In genomic region chr10:73871295-73871914, GRCh38 we compare ENCODE assay signal across 9 cellular contexts. TPM values are rescaled to one million over a fixed set of nuclear protein-coding genes. Genes with fewer than 3 reads are reported as not detected.
DNase-seq lines count a peak whose midpoint lies in the region; ATAC-seq, FAIRE-seq and TF ChIP-seq lines count a peak whose summit lies in the region.
"Had no signal": no experiment of that assay in that cellular context is flagged by ENCODE, and none has a peak within 500 bp of the region (broad histone marks: within the 10 kb centered on the region; RNA-seq: fewer than 3 reads in every experiment).

No MANE protein-coding gene starts in this region.

- FAIRE-seq in A549 (lab: Jason Lieb, UNC) = no peak

- CTCF ChIA-PET in A549 (lab: Yijun Ruan, JAX) (interaction anchor here (1.4 to 21.5 kb wide), 2 partner anchors 19 to 210 kb away, joined by 3 to 565 read pairs; no protein-coding TSS in a partner anchor), HEK293 (lab: Yijun Ruan, JAX) (interaction anchor here (0.7 to 1.1 kb wide), 3 partner anchors 15 to 32 kb away, joined by 3 to 4 read pairs (median 4); no protein-coding TSS in a partner anchor)

- no peak for TF ChIP-seq RAD21 in A549 (conservative IDR thresholded peaks at IDR 0.05 in 1 of 2, IDR thresholded peaks at IDR 0.05 in 1 of 2)

- H3K9me3 ChIP-seq in A549 (no peaks in the 10 kb centered on the region), HEK293 (ENCODE audit: control insufficient read depth, insufficient read depth, low read depth, low read length) (no peaks in the 10 kb centered on the region), heart right ventricle (no peaks in the 10 kb centered on the region)
- H3K9me3 ChIP-seq: right atrium auricular region had no signal

- TF ChIP-seq POLR2A in A549 (IDR thresholded peaks at IDR 0.05; ENCODE audit: low read length) = no peak

- no peaks in the 10 kb centered on the region for H3K27me3 Mint-ChIP-seq in central memory CD8-positive, alpha-beta T cell
- peaks cover 4% of the 10 kb centered on the region for H3K27me3 Mint-ChIP-seq in nephron (ENCODE audit: low read depth)

- H3K27me3 ChIP-seq in heart right ventricle = no peaks in the 10 kb centered on the region
- H3K27me3 ChIP-seq: right atrium auricular region had no signal

- no peak for DNase-seq in A549 (ENCODE audit: low read depth in 1 of 2, low spot score in 1 of 2)
- DNase-seq in central memory CD8-positive, alpha-beta T cell (ENCODE audit: low spot score in 2 of 2) = no peak
- no peak for DNase-seq in GDM1 (lab: John Stamatoyannopoulos, UW)
- no peak for DNase-seq in NCI-H2107 (lab: John Stamatoyannopoulos, UW)
- DNase-seq in cerebellar nuclear complex (lab: John Stamatoyannopoulos, UW) = no peak
- no peak for DNase-seq in heart right ventricle

- no peak for TF ChIP-seq EP300 in A549 (IDR thresholded peaks at IDR 0.05)

- WGBS in A549 (ENCODE audit: missing lambda C conversion rate) = 89% methylated on average over 6 of the region's 6 CpGs
- 89% methylated on average over 6 of the region's 6 CpGs for WGBS in heart right ventricle, 2 donors

- peaks cover 25% of the 10 kb centered on the region for H3K4me1 ChIP-seq in A549
- peaks cover 8% of the 10 kb centered on the region for H3K4me1 ChIP-seq in HEK293 (ENCODE audit: control insufficient read depth, insufficient read depth, low read length)
- peaks cover 5 to 57% (median 40%) of the 10 kb centered on the region in 9 donors for H3K4me1 ChIP-seq in heart right ventricle

- peak overlapping the region; percentile 90; the same call in 1 of the 3 replicates for H3K4me2 ChIP-seq in A549

- POLR2A ChIA-PET in A549 (lab: Yijun Ruan, JAX) (no interaction called here), HEK293 (lab: Yijun Ruan, JAX) (interaction anchor here (0.6 kb wide), 1 partner anchor 89 kb away, joined by 3 read pairs; no protein-coding TSS in a partner anchor)

- H3K27ac ChIP-seq in A549 = no peak overlapping the region
- no peak overlapping the region for H3K27ac ChIP-seq in HEK293 (ENCODE audit: extremely low read depth, low read depth, low read length)
- no peak overlapping the region for H3K27ac ChIP-seq in heart right ventricle
- H3K27ac ChIP-seq: right atrium auricular region had no signal

- H3K4me3 ChIP-seq in A549 = no peak overlapping the region
- H3K4me3 ChIP-seq in HEK293 (ENCODE audit: low read depth, low read length) = no peak overlapping the region
- no peak overlapping the region for H3K4me3 ChIP-seq in heart right ventricle
- H3K4me3 ChIP-seq: right atrium auricular region had no signal

- TF ChIP-seq CTCF in A549 (IDR thresholded peaks at IDR 0.05) (no peak), HEK293 (tag by site-specific recombination; IDR thresholded peaks at IDR 0.05) (no peak), nephron (IDR thresholded peaks at IDR 0.05; ENCODE audit: unreplicated experiment in 3 of 3) (no peak), heart right ventricle (IDR thresholded peaks at IDR 0.05) (no peak)

- H3K36me3 ChIP-seq in HEK293 (ENCODE audit: control insufficient read depth in 2 of 2, insufficient read depth in 1 of 2, low read length in 2 of 2) (peaks cover 0 to 53% of the 10 kb centered on the region in 2 experiments; a peak in 1 of 3 replicates), heart right ventricle (peaks cover 0 to 43% (median 0%) of the 10 kb centered on the region in 9 donors)
- H3K36me3 ChIP-seq: right atrium auricular region had no signal

- ATAC-seq in A549 (no peak), heart right ventricle (no peak)
- no peak for ATAC-seq in central memory CD8-positive, alpha-beta T cell (replicated peaks; ENCODE audit: extremely low read depth, poor library complexity, severe bottlenecking)

- H3K4me1 Mint-ChIP-seq in central memory CD8-positive, alpha-beta T cell = peaks cover 70% of the 10 kb centered on the region
- H3K4me1 Mint-ChIP-seq in nephron = peaks cover 31% of the 10 kb centered on the region

- intact Hi-C loops in heart right ventricle (cut with DNase I) = no loop called here

- H3K4me3 Mint-ChIP-seq in central memory CD8-positive, alpha-beta T cell = peak overlapping the region; percentile 79
- peak overlapping the region; percentile 84 to 90 (median 89) for H3K4me3 Mint-ChIP-seq in nephron

- H3K27ac Mint-ChIP-seq in central memory CD8-positive, alpha-beta T cell (ENCODE audit: low read depth) = peak overlapping the region; percentile 50
- no peak overlapping the region for H3K27ac Mint-ChIP-seq in nephron

- H3K9me3 Mint-ChIP-seq in central memory CD8-positive, alpha-beta T cell = no peaks in the 10 kb centered on the region
- H3K9me3 Mint-ChIP-seq in nephron = no peaks in the 10 kb centered on the region

- peaks cover 25% of the 10 kb centered on the region for H3K36me3 Mint-ChIP-seq in central memory CD8-positive, alpha-beta T cell (ENCODE audit: insufficient read depth)
- peaks cover 22% of the 10 kb centered on the region for H3K36me3 Mint-ChIP-seq in nephron (ENCODE audit: low read depth)

TF ChIP-seq in A549, 52 proteins besides CTCF, POLR2A, EP300 and RAD21:
- TF ChIP-seq HDAC2 (IDR thresholded peaks at IDR 0.05) (no peak), NPAS2 (CRISPR knock-in tag; IDR thresholded peaks at IDR 0.05; ENCODE audit: borderline replicate concordance) (no peak), SMC3 (IDR thresholded peaks at IDR 0.05) (no peak), KDM1A (IDR thresholded peaks at IDR 0.05; ENCODE audit: low read depth) (no peak), ZC3H11A (IDR thresholded peaks at IDR 0.05) (no peak), KDM5A (IDR thresholded peaks at IDR 0.05) (no peak), NFE2L2 (conservative IDR thresholded peaks at IDR 0.05; ENCODE audit: low read length) (no peak)

TF ChIP-seq in HEK293, 187 proteins besides CTCF, POLR2A, EP300 and RAD21:
- TF ChIP-seq ZNF707 (tag by site-specific recombination; IDR thresholded peaks at IDR 0.05) (no peak), ZIC2 (tag by site-specific recombination; IDR thresholded peaks at IDR 0.05) (peak; percentile 71), ZNF157 (tag by site-specific recombination; IDR thresholded peaks at IDR 0.05) (peak; percentile 62), EGR2 (tag by site-specific recombination; IDR thresholded peaks at IDR 0.05; ENCODE audit: low read depth) (peak; percentile 25; the same call in 1 of the 2 replicates), KLF8 (tag by site-specific recombination; IDR thresholded peaks at IDR 0.05) (no peak), ZNF132 (tag by site-specific recombination; IDR thresholded peaks at IDR 0.05; ENCODE audit: borderline replicate concordance) (no peak), ZFP3 (tag by site-specific recombination; IDR thresholded peaks at IDR 0.05; ENCODE audit: low read depth) (no peak), ZNF280D (tag by site-specific recombination; IDR thresholded peaks at IDR 0.05) (no peak)

RNA-seq across cellular contexts. Expression of gene CAMK2G, which starts 3.0 kb away (rescaled TPM):
- 22.6 and 27.5 TPM in 2 replicates for polyA plus RNA-seq in A549 (2011; rRNA removed)
- 30.6 and 33.7 TPM in 2 replicates for polyA plus RNA-seq in A549 (2012; cell fraction: cytosol; rRNA removed)
- 61.5 and 75.3 TPM in 2 replicates for polyA plus RNA-seq in A549 (2012; cell fraction: nucleus; rRNA removed)
- 22.8 to 26.6 TPM (median 25.5 TPM) in 3 replicates for polyA plus RNA-seq in A549 (2017; fragmentation: RNase III; extraction: RNeasy Plus Mini Kit Qiagen cat#74134 plus additional on column Dnase treatment)
- 22.9 and 33.4 TPM in 2 replicates for polyA minus RNA-seq in A549 (2011; rRNA and poly(A)+ RNA removed)
- total RNA-seq in heart right ventricle = 10 to 100 TPM in 9 of 10 donors, 1 to 10 TPM in 1; 9.4 to 16.7 (median 12.7) TPM
- 1 to 10 TPM; 8.5 to 9.9 TPM for polyA plus RNA-seq in heart right ventricle

RNA-seq across cellular contexts. Expression of gene PLAU, which starts 39.5 kb away (rescaled TPM):
- polyA plus RNA-seq in A549 (2011; rRNA removed) (75.8 and 84.3 TPM in 2 replicates), A549 (2017; fragmentation: RNase III; extraction: RNeasy Plus Mini Kit Qiagen cat#74134 plus additional on column Dnase treatment) (82.6 to 88.3 TPM (median 87.2 TPM) in 3 replicates), heart right ventricle (10 to 100 TPM in 1 of 2 donors, 1 to 10 TPM in 1; 5.6 to 10.4 TPM)
- 78.1 and 96.1 TPM in 2 replicates for polyA plus RNA-seq in A549 (2012; cell fraction: cytosol; rRNA removed)
- 128 and 152 TPM in 2 replicates for polyA plus RNA-seq in A549 (2012; cell fraction: nucleus; rRNA removed)
- 47.2 and 50.6 TPM in 2 replicates for polyA minus RNA-seq in A549 (2011; rRNA and poly(A)+ RNA removed)
- 10 to 100 TPM in 2 of 10 donors, 1 to 10 TPM in 8; 4.4 to 44.3 (median 9.1) TPM for total RNA-seq in heart right ventricle

Comparison
In these comparisons a context has a peak if more than half of its experiments do, and no peak if none do; other contexts are left out.
1. RNA of gene PLAU, which starts 39.5 kb away (polyA plus RNA-seq): 75.8 to 152 TPM in A549; 5.6 to 10.4 TPM in heart right ventricle; every median in the first group is over 4 times any median in the second.